Comparison of ENCODE assay signal across 13 cellular contexts in genomic region chr2:191215666-191216065, GRCh38.
"Had no signal": no experiment of that assay in that cellular context is flagged by ENCODE, and none has a peak within 500 bp of the region (broad histone marks: within the 10 kb centered on the region; RNA-seq: fewer than 3 reads in every experiment).

No MANE protein-coding gene starts in this region.

- DNase-seq: activated CD4-positive, alpha-beta T cell treated with anti-CD3 and anti-CD28 coated beads, Interleukin-2, amount 50 U/mL, for 48 hours; activated CD4-positive, CD25-positive, alpha-beta regulatory T cell treated with anti-CD3 and anti-CD28 coated beads, Interleukin-2, amount 50 U/mL, for 72 hours; activated effector memory CD4-positive, alpha-beta T cell treated with anti-CD3 and anti-CD28 coated beads, Interleukin-2, amount 50 U/mL, for 16 hours; activated T-cell treated with anti-CD3 and anti-CD28 coated beads, Interleukin-2, amount 50 U/mL, for 4 hours; amniotic stem cell; effector memory CD4-positive, alpha-beta T cell; hypothalamus; left cardiac atrium; sigmoid colon; stimulated activated CD4-positive, alpha-beta T cell treated with anti-CD3 and anti-CD28 coated beads, Interleukin-12 subunit alpha, Interleukin-12 subunit beta, amount 100 ng/mL, for 4 hours; stimulated activated naive CD4-positive, alpha-beta T cell treated with Interleukin-2 at 50 U/mL for 16 hours had no signal

- H3K36me3 ChIP-seq: sigmoid colon had no signal

- H3K27ac ChIP-seq: epithelial cell of prostate, sigmoid colon had no signal

- ATAC-seq: activated naive CD4-positive, alpha-beta T cell treated with anti-CD3 and anti-CD28 coated beads, Interleukin-2, amount 50 U/mL, for 72 hours; activated T-cell treated with anti-CD3 and anti-CD28 coated beads, Interleukin-2, amount 50 U/mL, for 4 hours had no signal

- H3K4me3 ChIP-seq: sigmoid colon had no signal

- H3K27me3 ChIP-seq: sigmoid colon had no signal
